ENCODE assay signal across 22 cellular contexts in the genomic region with DNA sequence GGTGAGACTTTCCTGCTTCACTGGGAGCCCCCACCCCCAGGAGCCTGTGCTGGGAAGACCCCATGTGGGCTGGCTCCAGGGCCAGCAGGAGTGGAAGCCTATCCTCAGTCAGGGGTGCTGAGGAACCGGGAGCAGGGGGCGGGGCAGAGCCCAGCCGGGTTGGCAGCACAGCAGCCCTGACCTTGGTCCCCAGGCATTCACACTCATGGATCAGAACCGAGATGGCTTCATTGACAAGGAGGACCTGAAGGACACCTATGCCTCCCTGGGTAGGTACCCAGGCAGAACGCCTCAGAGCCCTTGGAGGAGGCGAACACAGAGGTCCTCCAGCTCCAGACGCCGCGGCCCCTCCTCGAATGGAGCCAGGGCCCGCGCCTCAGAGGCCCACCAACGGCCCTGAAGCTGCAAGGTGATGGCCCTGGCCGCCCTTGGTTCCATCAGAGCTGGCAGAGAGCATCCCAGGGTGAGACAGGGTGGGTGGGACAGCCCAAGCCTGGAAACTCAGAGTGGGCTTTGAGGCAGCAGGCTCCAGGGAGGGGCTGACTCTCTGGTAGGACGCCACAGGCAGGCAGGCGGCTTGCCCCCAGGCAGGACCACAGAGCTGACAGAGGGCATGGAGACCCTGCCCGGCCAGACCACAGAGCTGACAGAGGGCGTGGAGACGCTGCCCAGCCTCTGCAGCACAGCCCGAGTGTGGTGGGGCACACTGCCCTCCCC. TPM values are rescaled to one million over a fixed set of nuclear protein-coding genes. Genes with fewer than 3 reads are reported as not detected.
"Had no signal": no experiment of that assay in that cellular context is flagged by ENCODE, and none has a peak within 500 bp of the region (broad histone marks: within the 10 kb centered on the region; RNA-seq: fewer than 3 reads in every experiment).

No MANE protein-coding gene starts in this region.

- H3K9me3 Mint-ChIP-seq: activated naive CD4-positive, alpha-beta T cell treated with anti-CD3 and anti-CD28 coated beads, Interleukin-2, amount 50 U/mL, for 24 hours; activated T-cell treated with anti-CD3 and anti-CD28 coated beads, Interleukin-2, amount 50 U/mL, for 72 hours; neural crest cell; T-helper 1 cell treated with Interleukin-12 subunit alpha and Interleukin-12 subunit beta and Interleukin-4 antibody, amounts not matched to agents 30 μg/mL and 1 μg/mL, for 36 hours had no signal

- H3K4me1 Mint-ChIP-seq: neural crest cell had no signal

- H3K27me3 Mint-ChIP-seq: activated naive CD4-positive, alpha-beta T cell treated with anti-CD3 and anti-CD28 coated beads, Interleukin-2, amount 50 U/mL, for 24 hours had no signal

- DNase-seq: activated CD4-positive, alpha-beta T cell treated with anti-CD3 and anti-CD28 coated beads, Interleukin-2, amount 50 U/mL, for 4 hours; activated effector memory CD4-positive, alpha-beta T cell treated with anti-CD3 and anti-CD28 coated beads, Interleukin-2, amount 50 U/mL, for 16 hours; activated T-cell treated with anti-CD3 and anti-CD28 coated beads, Interleukin-2, amount 50 U/mL, for 72 hours; body of pancreas; dorsolateral prefrontal cortex; foreskin keratinocyte; glutamatergic neuron; hippocampal formation; islet precursor cell; midbrain; stimulated activated CD4-positive, alpha-beta T cell treated with anti-CD3 and anti-CD28 coated beads, Interleukin-15, amount 100 ng/mL, for 24 hours; stimulated activated CD4-positive, alpha-beta T cell treated with anti-CD3 and anti-CD28 coated beads, Interleukin-2, amount 100 ng/mL, for 48 hours; stomach; testis had no signal

- H3K27ac ChIP-seq: body of pancreas, foreskin keratinocyte, prostate gland, right atrium auricular region, stomach, testis, upper lobe of left lung had no signal

- H3K27ac Mint-ChIP-seq: activated T-cell treated with anti-CD3 and anti-CD28 coated beads, Interleukin-2, amount 50 U/mL, for 72 hours; T-helper 1 cell treated with Interleukin-12 subunit alpha and Interleukin-12 subunit beta and Interleukin-4 antibody, amounts not matched to agents 30 μg/mL and 1 μg/mL, for 36 hours had no signal

- ATAC-seq: activated T-cell treated with anti-CD3 and anti-CD28 coated beads, Interleukin-2, amount 50 U/mL, for 72 hours; body of pancreas had no signal

- H3K4me3 ChIP-seq: body of pancreas, dorsolateral prefrontal cortex, prostate gland, right atrium auricular region, skin epidermis, stomach, testis, upper lobe of left lung had no signal

- H3K36me3 Mint-ChIP-seq: activated naive CD4-positive, alpha-beta T cell treated with anti-CD3 and anti-CD28 coated beads, Interleukin-2, amount 50 U/mL, for 24 hours had no signal

- H3K4me3 Mint-ChIP-seq: activated naive CD4-positive, alpha-beta T cell treated with anti-CD3 and anti-CD28 coated beads, Interleukin-2, amount 50 U/mL, for 24 hours; T-helper 1 cell treated with Interleukin-12 subunit alpha and Interleukin-12 subunit beta and Interleukin-4 antibody, amounts not matched to agents 30 μg/mL and 1 μg/mL, for 36 hours had no signal

RNA-seq across cellular contexts. Expression of gene PDE6B, which starts 53.5 kb away (rescaled TPM):
- total RNA-seq: osteoblast had no signal
